1 cellular context compared by ENCODE assay signal in the genomic region with DNA sequence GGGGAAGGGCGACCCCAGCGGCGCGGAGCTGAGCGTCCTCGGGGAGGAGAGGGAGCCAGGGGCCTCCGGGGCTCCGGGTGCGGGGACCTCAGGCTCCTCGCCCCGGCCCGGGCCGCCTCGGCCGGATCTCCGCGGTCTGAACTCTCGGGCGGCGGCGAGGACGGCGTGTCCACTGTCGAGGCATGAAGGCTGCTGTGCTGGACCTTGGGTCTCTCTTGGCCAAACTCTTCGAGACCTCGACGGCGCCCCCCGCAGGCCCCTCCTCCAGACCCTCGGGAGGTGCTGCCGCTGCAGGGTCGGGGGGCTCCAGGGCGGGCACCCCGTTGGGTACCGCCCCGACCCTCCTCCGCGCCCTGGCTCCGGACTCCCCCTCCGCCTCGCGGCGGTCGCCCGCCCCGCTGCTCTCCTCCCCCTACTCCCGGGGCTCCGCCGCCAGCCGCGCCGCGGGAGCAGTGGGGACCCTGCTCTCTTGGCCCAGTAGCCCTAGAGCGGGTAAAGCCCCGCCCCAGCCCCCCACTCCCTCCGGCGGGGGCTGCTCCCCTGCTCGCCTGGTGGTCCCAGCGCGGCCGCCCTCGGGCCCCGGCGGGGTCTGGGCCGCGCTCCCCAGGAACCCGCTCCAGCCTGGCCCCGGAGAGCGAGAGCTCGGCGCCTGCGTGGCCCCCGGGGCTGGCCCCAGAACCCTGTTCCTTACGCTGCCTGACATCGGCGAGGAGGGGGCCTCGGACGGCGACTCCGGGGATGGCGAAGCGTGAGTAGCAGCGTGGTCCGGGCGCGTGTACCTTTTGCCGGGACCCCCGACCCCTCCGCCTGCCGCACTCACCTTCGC.
TF ChIP-seq lines count a peak whose summit lies in the region.

No MANE protein-coding gene starts in this region.

TF ChIP-seq in HEK293, 187 proteins besides CTCF, POLR2A, EP300 and RAD21 (continued from another document):
- TF ChIP-seq ZNF621 (tag by site-specific recombination; IDR thresholded peaks at IDR 0.05), result no peak
- TF ChIP-seq, protein P1, sequence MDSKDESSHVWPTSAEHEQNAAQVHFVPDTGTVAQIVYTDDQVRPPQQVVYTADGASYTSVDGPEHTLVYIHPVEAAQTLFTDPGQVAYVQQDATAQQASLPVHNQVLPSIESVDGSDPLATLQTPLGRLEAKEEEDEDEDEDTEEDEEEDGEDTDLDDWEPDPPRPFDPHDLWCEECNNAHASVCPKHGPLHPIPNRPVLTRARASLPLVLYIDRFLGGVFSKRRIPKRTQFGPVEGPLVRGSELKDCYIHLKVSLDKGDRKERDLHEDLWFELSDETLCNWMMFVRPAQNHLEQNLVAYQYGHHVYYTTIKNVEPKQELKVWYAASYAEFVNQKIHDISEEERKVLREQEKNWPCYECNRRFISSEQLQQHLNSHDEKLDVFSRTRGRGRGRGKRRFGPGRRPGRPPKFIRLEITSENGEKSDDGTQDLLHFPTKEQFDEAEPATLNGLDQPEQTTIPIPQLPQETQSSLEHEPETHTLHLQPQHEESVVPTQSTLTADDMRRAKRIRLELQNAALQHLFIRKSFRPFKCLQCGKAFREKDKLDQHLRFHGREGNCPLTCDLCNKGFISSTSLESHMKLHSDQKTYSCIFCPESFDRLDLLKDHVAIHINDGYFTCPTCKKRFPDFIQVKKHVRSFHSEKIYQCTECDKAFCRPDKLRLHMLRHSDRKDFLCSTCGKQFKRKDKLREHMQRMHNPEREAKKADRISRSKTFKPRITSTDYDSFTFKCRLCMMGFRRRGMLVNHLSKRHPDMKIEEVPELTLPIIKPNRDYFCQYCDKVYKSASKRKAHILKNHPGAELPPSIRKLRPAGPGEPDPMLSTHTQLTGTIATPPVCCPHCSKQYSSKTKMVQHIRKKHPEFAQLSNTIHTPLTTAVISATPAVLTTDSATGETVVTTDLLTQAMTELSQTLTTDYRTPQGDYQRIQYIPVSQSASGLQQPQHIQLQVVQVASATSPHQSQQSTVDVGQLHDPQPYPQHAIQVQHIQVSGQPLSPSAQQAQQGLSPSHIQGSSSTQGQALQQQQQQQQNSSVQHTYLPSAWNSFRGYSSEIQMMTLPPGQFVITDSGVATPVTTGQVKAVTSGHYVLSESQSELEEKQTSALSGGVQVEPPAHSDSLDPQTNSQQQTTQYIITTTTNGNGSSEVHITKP (tag by site-specific recombination; IDR thresholded peaks at IDR 0.05), result no peak
- TF ChIP-seq ZNF548 (tag by site-specific recombination; IDR thresholded peaks at IDR 0.05), result no peak
- no peak for TF ChIP-seq KLF10 (tag by site-specific recombination; IDR thresholded peaks at IDR 0.05)
- TF ChIP-seq ZNF354C (tag by site-specific recombination; IDR thresholded peaks at IDR 0.05; ENCODE audit: borderline replicate concordance, low read depth), result no peak
- TF ChIP-seq MYNN (tag by site-specific recombination; IDR thresholded peaks at IDR 0.05; ENCODE audit: borderline replicate concordance), result no peak
- TF ChIP-seq ZNF112 (tag by site-specific recombination; IDR thresholded peaks at IDR 0.05), result no peak
- TF ChIP-seq, protein P2, sequence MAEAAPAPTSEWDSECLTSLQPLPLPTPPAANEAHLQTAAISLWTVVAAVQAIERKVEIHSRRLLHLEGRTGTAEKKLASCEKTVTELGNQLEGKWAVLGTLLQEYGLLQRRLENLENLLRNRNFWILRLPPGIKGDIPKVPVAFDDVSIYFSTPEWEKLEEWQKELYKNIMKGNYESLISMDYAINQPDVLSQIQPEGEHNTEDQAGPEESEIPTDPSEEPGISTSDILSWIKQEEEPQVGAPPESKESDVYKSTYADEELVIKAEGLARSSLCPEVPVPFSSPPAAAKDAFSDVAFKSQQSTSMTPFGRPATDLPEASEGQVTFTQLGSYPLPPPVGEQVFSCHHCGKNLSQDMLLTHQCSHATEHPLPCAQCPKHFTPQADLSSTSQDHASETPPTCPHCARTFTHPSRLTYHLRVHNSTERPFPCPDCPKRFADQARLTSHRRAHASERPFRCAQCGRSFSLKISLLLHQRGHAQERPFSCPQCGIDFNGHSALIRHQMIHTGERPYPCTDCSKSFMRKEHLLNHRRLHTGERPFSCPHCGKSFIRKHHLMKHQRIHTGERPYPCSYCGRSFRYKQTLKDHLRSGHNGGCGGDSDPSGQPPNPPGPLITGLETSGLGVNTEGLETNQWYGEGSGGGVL (tag by site-specific recombination; IDR thresholded peaks at IDR 0.05), result peak; percentile 76
- TF ChIP-seq, protein P3, sequence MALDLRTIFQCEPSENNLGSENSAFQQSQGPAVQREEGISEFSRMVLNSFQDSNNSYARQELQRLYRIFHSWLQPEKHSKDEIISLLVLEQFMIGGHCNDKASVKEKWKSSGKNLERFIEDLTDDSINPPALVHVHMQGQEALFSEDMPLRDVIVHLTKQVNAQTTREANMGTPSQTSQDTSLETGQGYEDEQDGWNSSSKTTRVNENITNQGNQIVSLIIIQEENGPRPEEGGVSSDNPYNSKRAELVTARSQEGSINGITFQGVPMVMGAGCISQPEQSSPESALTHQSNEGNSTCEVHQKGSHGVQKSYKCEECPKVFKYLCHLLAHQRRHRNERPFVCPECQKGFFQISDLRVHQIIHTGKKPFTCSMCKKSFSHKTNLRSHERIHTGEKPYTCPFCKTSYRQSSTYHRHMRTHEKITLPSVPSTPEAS (tag by site-specific recombination; IDR thresholded peaks at IDR 0.05), result no peak
- peak; percentile 64; the same call in 1 of the 2 replicates for TF ChIP-seq ZIC2 (tag by site-specific recombination; IDR thresholded peaks at IDR 0.05)
- no peak for TF ChIP-seq RBAK (tag by site-specific recombination; IDR thresholded peaks at IDR 0.05)
- TF ChIP-seq, protein P4, sequence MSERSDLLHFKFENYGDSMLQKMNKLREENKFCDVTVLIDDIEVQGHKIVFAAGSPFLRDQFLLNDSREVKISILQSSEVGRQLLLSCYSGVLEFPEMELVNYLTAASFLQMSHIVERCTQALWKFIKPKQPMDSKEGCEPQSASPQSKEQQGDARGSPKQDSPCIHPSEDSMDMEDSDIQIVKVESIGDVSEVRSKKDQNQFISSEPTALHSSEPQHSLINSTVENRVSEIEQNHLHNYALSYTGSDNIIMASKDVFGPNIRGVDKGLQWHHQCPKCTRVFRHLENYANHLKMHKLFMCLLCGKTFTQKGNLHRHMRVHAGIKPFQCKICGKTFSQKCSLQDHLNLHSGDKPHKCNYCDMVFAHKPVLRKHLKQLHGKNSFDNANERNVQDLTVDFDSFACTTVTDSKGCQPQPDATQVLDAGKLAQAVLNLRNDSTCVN (tag by site-specific recombination; optimal IDR thresholded peaks at IDR 0.05), result peak; percentile 50
- no peak for TF ChIP-seq ZNF23 (tag by site-specific recombination; IDR thresholded peaks at IDR 0.05; ENCODE audit: borderline replicate concordance)
- no peak for TF ChIP-seq ZNF785 (tag by site-specific recombination; IDR thresholded peaks at IDR 0.05)
- TF ChIP-seq ZNF768 (tag by site-specific recombination; IDR thresholded peaks at IDR 0.05), result no peak
- no peak for TF ChIP-seq ZNF16 (tag by site-specific recombination; IDR thresholded peaks at IDR 0.05; ENCODE audit: low read depth)
- TF ChIP-seq ZNF146 (tag by site-specific recombination; IDR thresholded peaks at IDR 0.05), result no peak
- TF ChIP-seq SP7 (tag by site-specific recombination; IDR thresholded peaks at IDR 0.05), result no peak
- TF ChIP-seq, protein P5, sequence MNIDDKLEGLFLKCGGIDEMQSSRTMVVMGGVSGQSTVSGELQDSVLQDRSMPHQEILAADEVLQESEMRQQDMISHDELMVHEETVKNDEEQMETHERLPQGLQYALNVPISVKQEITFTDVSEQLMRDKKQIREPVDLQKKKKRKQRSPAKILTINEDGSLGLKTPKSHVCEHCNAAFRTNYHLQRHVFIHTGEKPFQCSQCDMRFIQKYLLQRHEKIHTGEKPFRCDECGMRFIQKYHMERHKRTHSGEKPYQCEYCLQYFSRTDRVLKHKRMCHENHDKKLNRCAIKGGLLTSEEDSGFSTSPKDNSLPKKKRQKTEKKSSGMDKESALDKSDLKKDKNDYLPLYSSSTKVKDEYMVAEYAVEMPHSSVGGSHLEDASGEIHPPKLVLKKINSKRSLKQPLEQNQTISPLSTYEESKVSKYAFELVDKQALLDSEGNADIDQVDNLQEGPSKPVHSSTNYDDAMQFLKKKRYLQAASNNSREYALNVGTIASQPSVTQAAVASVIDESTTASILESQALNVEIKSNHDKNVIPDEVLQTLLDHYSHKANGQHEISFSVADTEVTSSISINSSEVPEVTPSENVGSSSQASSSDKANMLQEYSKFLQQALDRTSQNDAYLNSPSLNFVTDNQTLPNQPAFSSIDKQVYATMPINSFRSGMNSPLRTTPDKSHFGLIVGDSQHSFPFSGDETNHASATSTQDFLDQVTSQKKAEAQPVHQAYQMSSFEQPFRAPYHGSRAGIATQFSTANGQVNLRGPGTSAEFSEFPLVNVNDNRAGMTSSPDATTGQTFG (tag by site-specific recombination; IDR thresholded peaks at IDR 0.05; ENCODE audit: borderline replicate concordance), result no peak
- TF ChIP-seq ZNF404 (tag by site-specific recombination; IDR thresholded peaks at IDR 0.05), result no peak
- TF ChIP-seq ZNF549 (tag by site-specific recombination; IDR thresholded peaks at IDR 0.05), result no peak
- no peak for TF ChIP-seq ZSCAN16 (tag by site-specific recombination; IDR thresholded peaks at IDR 0.05)
- TF ChIP-seq, protein P6, sequence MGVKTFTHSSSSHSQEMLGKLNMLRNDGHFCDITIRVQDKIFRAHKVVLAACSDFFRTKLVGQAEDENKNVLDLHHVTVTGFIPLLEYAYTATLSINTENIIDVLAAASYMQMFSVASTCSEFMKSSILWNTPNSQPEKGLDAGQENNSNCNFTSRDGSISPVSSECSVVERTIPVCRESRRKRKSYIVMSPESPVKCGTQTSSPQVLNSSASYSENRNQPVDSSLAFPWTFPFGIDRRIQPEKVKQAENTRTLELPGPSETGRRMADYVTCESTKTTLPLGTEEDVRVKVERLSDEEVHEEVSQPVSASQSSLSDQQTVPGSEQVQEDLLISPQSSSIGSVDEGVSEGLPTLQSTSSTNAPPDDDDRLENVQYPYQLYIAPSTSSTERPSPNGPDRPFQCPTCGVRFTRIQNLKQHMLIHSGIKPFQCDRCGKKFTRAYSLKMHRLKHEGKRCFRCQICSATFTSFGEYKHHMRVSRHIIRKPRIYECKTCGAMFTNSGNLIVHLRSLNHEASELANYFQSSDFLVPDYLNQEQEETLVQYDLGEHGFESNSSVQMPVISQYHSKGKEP (tag by site-specific recombination; IDR thresholded peaks at IDR 0.05), result no peak
- TF ChIP-seq, protein P7, sequence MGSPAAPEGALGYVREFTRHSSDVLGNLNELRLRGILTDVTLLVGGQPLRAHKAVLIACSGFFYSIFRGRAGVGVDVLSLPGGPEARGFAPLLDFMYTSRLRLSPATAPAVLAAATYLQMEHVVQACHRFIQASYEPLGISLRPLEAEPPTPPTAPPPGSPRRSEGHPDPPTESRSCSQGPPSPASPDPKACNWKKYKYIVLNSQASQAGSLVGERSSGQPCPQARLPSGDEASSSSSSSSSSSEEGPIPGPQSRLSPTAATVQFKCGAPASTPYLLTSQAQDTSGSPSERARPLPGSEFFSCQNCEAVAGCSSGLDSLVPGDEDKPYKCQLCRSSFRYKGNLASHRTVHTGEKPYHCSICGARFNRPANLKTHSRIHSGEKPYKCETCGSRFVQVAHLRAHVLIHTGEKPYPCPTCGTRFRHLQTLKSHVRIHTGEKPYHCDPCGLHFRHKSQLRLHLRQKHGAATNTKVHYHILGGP (tag by site-specific recombination; IDR thresholded peaks at IDR 0.05), result no peak
- TF ChIP-seq ZNF133 (tag by site-specific recombination; IDR thresholded peaks at IDR 0.05), result no peak
- TF ChIP-seq ZNF660 (tag by site-specific recombination; IDR thresholded peaks at IDR 0.05), result no peak
- no peak for TF ChIP-seq ZNF175 (tag by site-specific recombination; IDR thresholded peaks at IDR 0.05)
- TF ChIP-seq, protein P8, sequence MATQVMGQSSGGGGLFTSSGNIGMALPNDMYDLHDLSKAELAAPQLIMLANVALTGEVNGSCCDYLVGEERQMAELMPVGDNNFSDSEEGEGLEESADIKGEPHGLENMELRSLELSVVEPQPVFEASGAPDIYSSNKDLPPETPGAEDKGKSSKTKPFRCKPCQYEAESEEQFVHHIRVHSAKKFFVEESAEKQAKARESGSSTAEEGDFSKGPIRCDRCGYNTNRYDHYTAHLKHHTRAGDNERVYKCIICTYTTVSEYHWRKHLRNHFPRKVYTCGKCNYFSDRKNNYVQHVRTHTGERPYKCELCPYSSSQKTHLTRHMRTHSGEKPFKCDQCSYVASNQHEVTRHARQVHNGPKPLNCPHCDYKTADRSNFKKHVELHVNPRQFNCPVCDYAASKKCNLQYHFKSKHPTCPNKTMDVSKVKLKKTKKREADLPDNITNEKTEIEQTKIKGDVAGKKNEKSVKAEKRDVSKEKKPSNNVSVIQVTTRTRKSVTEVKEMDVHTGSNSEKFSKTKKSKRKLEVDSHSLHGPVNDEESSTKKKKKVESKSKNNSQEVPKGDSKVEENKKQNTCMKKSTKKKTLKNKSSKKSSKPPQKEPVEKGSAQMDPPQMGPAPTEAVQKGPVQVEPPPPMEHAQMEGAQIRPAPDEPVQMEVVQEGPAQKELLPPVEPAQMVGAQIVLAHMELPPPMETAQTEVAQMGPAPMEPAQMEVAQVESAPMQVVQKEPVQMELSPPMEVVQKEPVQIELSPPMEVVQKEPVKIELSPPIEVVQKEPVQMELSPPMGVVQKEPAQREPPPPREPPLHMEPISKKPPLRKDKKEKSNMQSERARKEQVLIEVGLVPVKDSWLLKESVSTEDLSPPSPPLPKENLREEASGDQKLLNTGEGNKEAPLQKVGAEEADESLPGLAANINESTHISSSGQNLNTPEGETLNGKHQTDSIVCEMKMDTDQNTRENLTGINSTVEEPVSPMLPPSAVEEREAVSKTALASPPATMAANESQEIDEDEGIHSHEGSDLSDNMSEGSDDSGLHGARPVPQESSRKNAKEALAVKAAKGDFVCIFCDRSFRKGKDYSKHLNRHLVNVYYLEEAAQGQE (tag by site-specific recombination; IDR thresholded peaks at IDR 0.05), result no peak
